In the genomic region with DNA sequence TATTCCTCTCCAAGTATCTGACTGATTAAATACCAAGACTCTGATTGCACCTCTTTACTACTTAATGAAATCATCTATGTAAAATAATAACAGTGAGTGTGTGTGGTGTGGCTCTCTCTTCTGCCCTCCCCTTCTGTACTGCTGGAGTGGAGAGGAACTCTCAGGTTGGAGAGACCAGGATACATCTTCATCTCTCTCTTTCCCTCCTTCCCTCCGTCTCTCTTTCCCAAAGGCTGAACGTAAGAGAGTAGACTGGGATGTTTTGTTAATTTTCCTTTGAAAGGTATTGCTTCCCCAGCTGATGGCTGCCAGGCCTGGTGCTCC, we compare ENCODE assay signal across 11 cellular contexts. TPM values are rescaled to one million over a fixed set of nuclear protein-coding genes. Genes with fewer than 3 reads are reported as not detected.
DNase-seq lines count a peak whose midpoint lies in the region; ATAC-seq, FAIRE-seq and TF ChIP-seq lines count a peak whose summit lies in the region.
"Had no signal": no experiment of that assay in that cellular context is flagged by ENCODE, and none has a peak within 500 bp of the region (broad histone marks: within the 10 kb centered on the region; RNA-seq: fewer than 3 reads in every experiment).

No MANE protein-coding gene starts in this region.

- peak; percentile 10; the same call in 1 of the 3 replicates for ATAC-seq in GM23338
- no peak for ATAC-seq in activated naive CD8-positive, alpha-beta T cell treated with anti-CD3 and anti-CD28 coated beads, Interleukin-2, amount 10 ng/mL, durations not matched to agents 7 days and 5 days (ENCODE audit: low read depth)
- ATAC-seq in HG02798 (IDR thresholded peaks at IDR 0.05; ENCODE audit: poor library complexity, unreplicated experiment), result no peak

- dilution Hi-C loops in keratinocyte (cut with MboI; ENCODE audit: extremely low pct_ligation_motif_present, low sequenced_read_pairs), result no loop called here

- no peak overlapping the region for H3K9ac ChIP-seq in keratinocyte (ENCODE audit: control insufficient read depth, extremely low read depth, insufficient read depth, low read length)

- H3K9me3 ChIP-seq in keratinocyte (ENCODE audit: control insufficient read depth, low read depth, low read length), result no peaks in the 10 kb centered on the region

- no peak overlapping the region for H3K27ac ChIP-seq in 22Rv1
- no peak overlapping the region; the same call in 1 of the 2 replicates for H3K27ac ChIP-seq in GM23338 (ENCODE audit: low read depth)
- no peak overlapping the region for H3K27ac ChIP-seq in keratinocyte (ENCODE audit: control insufficient read depth, insufficient read depth, low read length)

- TF ChIP-seq CTCF in 22Rv1 (IDR thresholded peaks at IDR 0.05), result peak; percentile 52
- no peak for TF ChIP-seq CTCF in GM23338 (conservative IDR thresholded peaks at IDR 0.05; ENCODE audit: low read depth in 2 of 2)
- TF ChIP-seq CTCF in keratinocyte (optimal IDR thresholded peaks at IDR 0.05 in 1 of 3, IDR thresholded peaks at IDR 0.05 in 1 of 3, conservative IDR thresholded peaks at IDR 0.05 in 1 of 3; ENCODE audit: extremely low read depth in 1 of 3, insufficient read depth in 2 of 3, low read length in 3 of 3), result peak in 1 of 3 experiments; percentile 3

- H4K20me1 ChIP-seq in GM23338 (replicated peaks; ENCODE audit: insufficient read depth) (no peaks in the 10 kb centered on the region), keratinocyte (ENCODE audit: control insufficient read depth, extremely low read depth, insufficient read depth, low read length) (no peaks in the 10 kb centered on the region)

- H3K79me2 ChIP-seq in GM23338 (replicated peaks; ENCODE audit: insufficient read depth) (no peaks in the 10 kb centered on the region), keratinocyte (ENCODE audit: control insufficient read depth, insufficient read depth, low read length) (no peaks in the 10 kb centered on the region)

- peaks cover 24% of the 10 kb centered on the region for H3K9me2 ChIP-seq in GM23338 (ENCODE audit: insufficient read depth)

- H3K27me3 ChIP-seq in GM23338 (ENCODE audit: insufficient read depth) (no peaks in the 10 kb centered on the region), keratinocyte (ENCODE audit: control insufficient read depth, extremely low read depth, insufficient read depth, low read length) (peaks cover 4% of the 10 kb centered on the region)

- no peaks in the 10 kb centered on the region for H3K9me3 Mint-ChIP-seq in GM23338
- no peaks in the 10 kb centered on the region for H3K9me3 Mint-ChIP-seq in activated naive CD8-positive, alpha-beta T cell treated with anti-CD3 and anti-CD28 coated beads, Interleukin-2, amount 10 ng/mL, durations not matched to agents 7 days and 5 days

- H3K4me2 ChIP-seq in GM23338, result peak overlapping the region; percentile 70; the same call in 1 of the 2 replicates
- peak overlapping the region; percentile 65 for H3K4me2 ChIP-seq in keratinocyte (ENCODE audit: control insufficient read depth, extremely low read depth, insufficient read depth, low read depth, low read length)

- H3K4me1 Mint-ChIP-seq in GM23338, result peaks cover 37% of the 10 kb centered on the region
- H3K4me1 Mint-ChIP-seq in activated naive CD8-positive, alpha-beta T cell treated with anti-CD3 and anti-CD28 coated beads, Interleukin-2, amount 10 ng/mL, durations not matched to agents 7 days and 5 days, result peaks cover 17% of the 10 kb centered on the region

- H3K4me3 ChIP-seq in GM23338, result peak overlapping the region; percentile 49
- H3K4me3 ChIP-seq in keratinocyte (ENCODE audit: control insufficient read depth in 2 of 3, extremely low read depth in 1 of 3, insufficient read depth in 2 of 3, low read depth in 1 of 3, low read length in 3 of 3), result peak overlapping the region in 1 of 3 experiments; percentile 6

- H3K4me1 ChIP-seq in GM23338 (ENCODE audit: insufficient read depth) (peaks cover 9% of the 10 kb centered on the region), keratinocyte (ENCODE audit: control insufficient read depth, extremely low read depth, insufficient read depth, low read length) (peaks cover 10% of the 10 kb centered on the region)

- POLR2A ChIA-PET in activated naive CD8-positive, alpha-beta T cell treated with anti-CD3 and anti-CD28 coated beads, Interleukin-2, amount 10 ng/mL, durations not matched to agents 7 days and 5 days (lab: Charles Lee), result interaction anchor here (0.6 to 1.7 kb wide), 2 partner anchors 11 to 12 kb away, joined by 3 to 14 read pairs; a partner anchor contains a TSS

- FAIRE-seq in keratinocyte (lab: Jason Lieb, UNC), result no peak
- FAIRE-seq: kidney had no signal

- no peak for DNase-seq in GM23338 (ENCODE audit: low spot score)
- no peak for DNase-seq in activated naive CD8-positive, alpha-beta T cell treated with anti-CD3 and anti-CD28 coated beads, Interleukin-2, amount 10 ng/mL, durations not matched to agents 7 days and 5 days
- DNase-seq in keratinocyte (ENCODE audit: low read depth, low spot score), result no peak
- DNase-seq in NCI-H1092 (lab: John Stamatoyannopoulos, UW), result no peak
- no peak for DNase-seq in kidney tubule cell (ENCODE audit: low spot score)
- DNase-seq in MV-4-11 (lab: John Stamatoyannopoulos, UW), result no peak
- DNase-seq: stimulated activated naive CD4-positive, alpha-beta T cell treated with Interleukin-2 at 50 U/mL for 16 hours had no signal

- H3K4me3 Mint-ChIP-seq in GM23338, result peak overlapping the region; percentile 65
- H3K4me3 Mint-ChIP-seq in activated naive CD8-positive, alpha-beta T cell treated with anti-CD3 and anti-CD28 coated beads, Interleukin-2, amount 10 ng/mL, durations not matched to agents 7 days and 5 days, result peak overlapping the region; percentile 75

- H3F3A ChIP-seq in GM23338 (replicated peaks; ENCODE audit: low read depth), result no peaks in the 10 kb centered on the region

- H3K27me3 Mint-ChIP-seq in GM23338 (ENCODE audit: insufficient read depth, low read depth, poor library complexity), result peaks cover 12% of the 10 kb centered on the region
- H3K27me3 Mint-ChIP-seq in activated naive CD8-positive, alpha-beta T cell treated with anti-CD3 and anti-CD28 coated beads, Interleukin-2, amount 10 ng/mL, durations not matched to agents 7 days and 5 days, result peaks cover 17% of the 10 kb centered on the region

- no peaks in the 10 kb centered on the region for H3K9me1 ChIP-seq in keratinocyte (ENCODE audit: control insufficient read depth, extremely low read depth, insufficient read depth, low read length)

- H2AFZ ChIP-seq in GM23338 (peak overlapping the region; percentile 29; the same call in 1 of the 2 replicates), keratinocyte (ENCODE audit: control insufficient read depth, low read length) (peak overlapping the region; percentile 45)

- H3K36me3 ChIP-seq in GM23338 (ENCODE audit: insufficient read depth), result no peaks in the 10 kb centered on the region
- no peaks in the 10 kb centered on the region for H3K36me3 ChIP-seq in keratinocyte (ENCODE audit: control insufficient read depth in 2 of 2, extremely low read depth in 1 of 2, insufficient read depth in 2 of 2, low read length in 2 of 2)

- H3K27ac Mint-ChIP-seq in GM23338, result no peak overlapping the region
- peak overlapping the region; percentile 17 for H3K27ac Mint-ChIP-seq in activated naive CD8-positive, alpha-beta T cell treated with anti-CD3 and anti-CD28 coated beads, Interleukin-2, amount 10 ng/mL, durations not matched to agents 7 days and 5 days

- peaks cover 6% of the 10 kb centered on the region; the same call in 2 of the 3 replicates for H3K36me3 Mint-ChIP-seq in GM23338 (ENCODE audit: low read depth)
- H3K36me3 Mint-ChIP-seq in activated naive CD8-positive, alpha-beta T cell treated with anti-CD3 and anti-CD28 coated beads, Interleukin-2, amount 10 ng/mL, durations not matched to agents 7 days and 5 days, result no peaks in the 10 kb centered on the region

RNA-seq across cellular contexts. Expression of a gene that starts 0.3 kb away (rescaled TPM):
- total RNA-seq in GM23338 (2014; rRNA removed; shearing (Covaris generic)), result 0.23 and 0.56 TPM in 2 replicates
- polyA plus RNA-seq in GM23338 (2016; fragmentation: Nextera tagmentation; extraction: Ambion mirVana) (3.1 and 3.8 TPM in 2 replicates), keratinocyte (not detected in 3 replicates)
- total RNA-seq in activated naive CD8-positive, alpha-beta T cell treated with anti-CD3 and anti-CD28 coated beads, Interleukin-2, amount 10 ng/mL, durations not matched to agents 7 days and 5 days, result not detected
- polyA plus RNA-seq in keratinocyte (2011; ENCODE audit: low read depth), result 0.24 TPM
- polyA plus RNA-seq in keratinocyte (2011; cell fraction: cytosol; rRNA removed), result not detected in 2 replicates
- not detected in 2 replicates for polyA plus RNA-seq in keratinocyte (2011; cell fraction: nucleus; rRNA removed)
- 0.55 TPM in 1 of 2 replicates, not detected in the other for polyA plus RNA-seq in keratinocyte (2012; ENCODE audit: low replicate concordance)
- 0.26 TPM in 1 of 3 replicates, not detected in the others for polyA minus RNA-seq in keratinocyte
- polyA minus RNA-seq in keratinocyte (2011; cell fraction: cytosol; rRNA and poly(A)+ RNA removed), result not detected
- polyA minus RNA-seq in keratinocyte (2011; cell fraction: nucleus; rRNA and poly(A)+ RNA removed), result not detected in 2 replicates
- total RNA-seq: kidney had no signal

RNA-seq across cellular contexts. Expression of a gene that starts 10.4 kb away (rescaled TPM):
- 9.1 and 13.7 TPM in 2 replicates for total RNA-seq in GM23338 (2014; rRNA removed; shearing (Covaris generic))
- polyA plus RNA-seq in GM23338 (2016; fragmentation: Nextera tagmentation; extraction: Ambion mirVana) (5.0 and 5.5 TPM in 2 replicates), keratinocyte (17.9 to 25.5 TPM (median 19.7 TPM) in 3 replicates)
- total RNA-seq in activated naive CD8-positive, alpha-beta T cell treated with anti-CD3 and anti-CD28 coated beads, Interleukin-2, amount 10 ng/mL, durations not matched to agents 7 days and 5 days, result 10 to 100 TPM; 41.2 to 42.2 TPM
- 162 TPM for polyA plus RNA-seq in keratinocyte (2011; ENCODE audit: low read depth)
- 16.7 and 25.0 TPM in 2 replicates for polyA plus RNA-seq in keratinocyte (2011; cell fraction: cytosol; rRNA removed)
- 28.1 and 33.5 TPM in 2 replicates for polyA plus RNA-seq in keratinocyte (2011; cell fraction: nucleus; rRNA removed)
- polyA plus RNA-seq in keratinocyte (2012; ENCODE audit: low replicate concordance), result 17.5 and 32.6 TPM in 2 replicates
- 11.9 to 22.3 TPM (median 17.8 TPM) in 3 replicates for polyA minus RNA-seq in keratinocyte
- 18.4 TPM for polyA minus RNA-seq in keratinocyte (2011; cell fraction: cytosol; rRNA and poly(A)+ RNA removed)
- 14.4 and 21.3 TPM in 2 replicates for polyA minus RNA-seq in keratinocyte (2011; cell fraction: nucleus; rRNA and poly(A)+ RNA removed)

RNA-seq across cellular contexts. Expression of a gene that starts 46.1 kb away (rescaled TPM):
- 0.17 TPM in 1 of 2 replicates, not detected in the other for total RNA-seq in GM23338 (2014; rRNA removed; shearing (Covaris generic))
- polyA plus RNA-seq in GM23338 (2016; fragmentation: Nextera tagmentation; extraction: Ambion mirVana), result 1.3 TPM in 1 of 2 replicates, not detected in the other
- not detected for total RNA-seq in activated naive CD8-positive, alpha-beta T cell treated with anti-CD3 and anti-CD28 coated beads, Interleukin-2, amount 10 ng/mL, durations not matched to agents 7 days and 5 days
- 0.14 to 1.3 TPM (median 1.3 TPM) in 3 replicates for polyA plus RNA-seq in keratinocyte
- 566 TPM for polyA plus RNA-seq in keratinocyte (2011; ENCODE audit: low read depth)
- polyA plus RNA-seq in keratinocyte (2011; cell fraction: cytosol; rRNA removed), result 0.14 and 0.39 TPM in 2 replicates
- 0.37 and 3.4 TPM in 2 replicates for polyA plus RNA-seq in keratinocyte (2011; cell fraction: nucleus; rRNA removed)
- 1.00 and 287 TPM in 2 replicates for polyA plus RNA-seq in keratinocyte (2012; ENCODE audit: low replicate concordance)
- polyA minus RNA-seq in keratinocyte, result 4.9 TPM in 1 of 3 replicates, not detected in the others
- not detected for polyA minus RNA-seq in keratinocyte (2011; cell fraction: cytosol; rRNA and poly(A)+ RNA removed)
- 1.6 and 3.6 TPM in 2 replicates for polyA minus RNA-seq in keratinocyte (2011; cell fraction: nucleus; rRNA and poly(A)+ RNA removed)

RNA-seq across cellular contexts. Expression of a gene that starts 52.9 kb away (rescaled TPM):
- not detected in 2 replicates for total RNA-seq in GM23338 (2014; rRNA removed; shearing (Covaris generic))
- polyA plus RNA-seq in GM23338 (2016; fragmentation: Nextera tagmentation; extraction: Ambion mirVana), result not detected in 2 replicates
- under 1 TPM; 0.47 to 0.57 TPM for total RNA-seq in activated naive CD8-positive, alpha-beta T cell treated with anti-CD3 and anti-CD28 coated beads, Interleukin-2, amount 10 ng/mL, durations not matched to agents 7 days and 5 days
- 0.09 TPM in 1 of 3 replicates, not detected in the others for polyA plus RNA-seq in keratinocyte
- polyA plus RNA-seq in keratinocyte (2011; ENCODE audit: low read depth), result not detected
- not detected in 2 replicates for polyA plus RNA-seq in keratinocyte (2011; cell fraction: cytosol; rRNA removed)
- 0.11 and 0.55 TPM in 2 replicates for polyA plus RNA-seq in keratinocyte (2011; cell fraction: nucleus; rRNA removed)
- polyA plus RNA-seq in keratinocyte (2012; ENCODE audit: low replicate concordance), result not detected in 2 replicates
- polyA minus RNA-seq in keratinocyte, result 0.32 to 1.4 TPM in 2 of 3 replicates, not detected in the other
- not detected for polyA minus RNA-seq in keratinocyte (2011; cell fraction: cytosol; rRNA and poly(A)+ RNA removed)
- 1.5 and 1.9 TPM in 2 replicates for polyA minus RNA-seq in keratinocyte (2011; cell fraction: nucleus; rRNA and poly(A)+ RNA removed)
- total RNA-seq: kidney, skeletal muscle tissue had no signal
